In genomic region chr14:91841065-91841464, GRCh38 we compare ENCODE assay signal across 11 cellular contexts. TPM values are rescaled to one million over a fixed set of nuclear protein-coding genes. Genes with fewer than 3 reads are reported as not detected.
"Had no signal": no experiment of that assay in that cellular context is flagged by ENCODE, and none has a peak within 500 bp of the region (broad histone marks: within the 10 kb centered on the region; RNA-seq: fewer than 3 reads in every experiment).

No MANE protein-coding gene starts in this region.

- H3K4me3 ChIP-seq: breast epithelium, esophagus squamous epithelium, gastrocnemius medialis, stomach had no signal

- H3K27me3 Mint-ChIP-seq: activated naive CD8-positive, alpha-beta T cell had no signal

- H3K4me1 Mint-ChIP-seq: neural crest cell had no signal

- H3K4me1 ChIP-seq: breast epithelium had no signal

- ATAC-seq: gastrocnemius medialis had no signal

- H3K27ac ChIP-seq: esophagus squamous epithelium, gastrocnemius medialis, stomach had no signal

- H3K9me3 ChIP-seq: breast epithelium, esophagus squamous epithelium, gastrocnemius medialis, stomach had no signal

- H3K27me3 ChIP-seq: breast epithelium had no signal

- H3K9me3 Mint-ChIP-seq: neural crest cell had no signal

- H3K4me3 Mint-ChIP-seq: activated naive CD8-positive, alpha-beta T cell; neural crest cell had no signal

- DNase-seq: activated CD4-positive, CD25-positive, alpha-beta regulatory T cell treated with anti-CD3 and anti-CD28 coated beads, Interleukin-2, amount 50 U/mL, for 72 hours; amygdala; esophagus squamous epithelium; gastrocnemius medialis; kidney; stimulated activated CD4-positive, alpha-beta T cell treated with anti-CD3 and anti-CD28 coated beads, Interleukin-4, amount 100 ng/mL, for 24 hours; stomach had no signal

- H3K36me3 ChIP-seq: breast epithelium, esophagus squamous epithelium, gastrocnemius medialis, stomach had no signal

- FAIRE-seq: kidney, urothelium cell line had no signal

RNA-seq across cellular contexts. Expression of gene TC2N, which starts 26.3 kb away (rescaled TPM):
- total RNA-seq: neural crest cell had no signal
